Comparison of ENCODE assay signal across 1 cellular context in genomic region chr10:84194424-84195043, GRCh38.
TF ChIP-seq lines count a peak whose summit lies in the region.

Gene CDHR1, plus strand, starts transcription at chr10:84194537. Its CDS starts 224 bp downstream, at chr10:84194761.

TF ChIP-seq in HEK293, 187 proteins besides CTCF, POLR2A, EP300 and RAD21 (continued from another document):
- TF ChIP-seq ZNF398 (tag by site-specific recombination; IDR thresholded peaks at IDR 0.05) = peak; percentile 63; the same call in 1 of the 2 replicates
- TF ChIP-seq ZNF391 (tag by site-specific recombination; IDR thresholded peaks at IDR 0.05; ENCODE audit: borderline replicate concordance, low read depth) = no peak
- TF ChIP-seq ZNF157 (tag by site-specific recombination; IDR thresholded peaks at IDR 0.05) = no peak
- TF ChIP-seq ZNF704 (tag by site-specific recombination; IDR thresholded peaks at IDR 0.05) = no peak
- TF ChIP-seq ZNF558 (tag by site-specific recombination; IDR thresholded peaks at IDR 0.05) = no peak
- peak; percentile 19 for TF ChIP-seq ZBTB26 (tag by site-specific recombination; optimal IDR thresholded peaks at IDR 0.05)
- no peak for TF ChIP-seq ZNF423 (tag by site-specific recombination; IDR thresholded peaks at IDR 0.05)
- TF ChIP-seq TCF7L2 (IDR thresholded peaks at IDR 0.05; ENCODE audit: borderline replicate concordance, low read depth, low read length) = no peak
- no peak for TF ChIP-seq PRDM4 (tag by site-specific recombination; IDR thresholded peaks at IDR 0.05)
- TF ChIP-seq ZNF776 (tag by site-specific recombination; IDR thresholded peaks at IDR 0.05; ENCODE audit: borderline replicate concordance) = no peak
- no peak for TF ChIP-seq ZNF175 (tag by site-specific recombination; IDR thresholded peaks at IDR 0.05)
- no peak for TF ChIP-seq KLF7 (tag by site-specific recombination; IDR thresholded peaks at IDR 0.05; ENCODE audit: borderline replicate concordance)
- no peak for TF ChIP-seq INSM2 (tag by site-specific recombination; IDR thresholded peaks at IDR 0.05)
- TF ChIP-seq ZNF10 (tag by site-specific recombination; IDR thresholded peaks at IDR 0.05) = no peak
- no peak for TF ChIP-seq ZNF350 (tag by site-specific recombination; IDR thresholded peaks at IDR 0.05)
- TF ChIP-seq ZNF610 (tag by site-specific recombination; IDR thresholded peaks at IDR 0.05; ENCODE audit: borderline replicate concordance) = no peak
- TF ChIP-seq GLIS2 (tag by site-specific recombination; IDR thresholded peaks at IDR 0.05) = peak; percentile 48; the same call in 1 of the 2 replicates
- no peak for TF ChIP-seq ZNF114 (tag by site-specific recombination; IDR thresholded peaks at IDR 0.05)
- TF ChIP-seq ZNF341 (tag by site-specific recombination; IDR thresholded peaks at IDR 0.05; ENCODE audit: low read depth) = peak; percentile 82
- peak; percentile 71 for TF ChIP-seq KLF1 (tag by site-specific recombination; IDR thresholded peaks at IDR 0.05)
- TF ChIP-seq ZNF830 (tag by site-specific recombination; IDR thresholded peaks at IDR 0.05; ENCODE audit: low read depth) = no peak
- no peak for TF ChIP-seq ZNF664 (tag by site-specific recombination; IDR thresholded peaks at IDR 0.05)
- no peak for TF ChIP-seq ZNF426 (tag by site-specific recombination; IDR thresholded peaks at IDR 0.05)
- TF ChIP-seq ZNF2 (tag by site-specific recombination; IDR thresholded peaks at IDR 0.05) = no peak
- TF ChIP-seq HOXC10 (CRISPR knock-in tag; IDR thresholded peaks at IDR 0.05) = no peak
- TF ChIP-seq ZNF335 (tag by site-specific recombination; conservative IDR thresholded peaks at IDR 0.05) = no peak
- no peak for TF ChIP-seq ZNF26 (tag by site-specific recombination; IDR thresholded peaks at IDR 0.05)
- no peak for TF ChIP-seq ZNF624 (tag by site-specific recombination; IDR thresholded peaks at IDR 0.05)
- peak; percentile 49 for TF ChIP-seq SP2 (tag by site-specific recombination; IDR thresholded peaks at IDR 0.05)
TF ChIP-seq in HEK293: peak in this region for 12.
